10 cellular contexts compared by ENCODE assay signal in the genomic region with DNA sequence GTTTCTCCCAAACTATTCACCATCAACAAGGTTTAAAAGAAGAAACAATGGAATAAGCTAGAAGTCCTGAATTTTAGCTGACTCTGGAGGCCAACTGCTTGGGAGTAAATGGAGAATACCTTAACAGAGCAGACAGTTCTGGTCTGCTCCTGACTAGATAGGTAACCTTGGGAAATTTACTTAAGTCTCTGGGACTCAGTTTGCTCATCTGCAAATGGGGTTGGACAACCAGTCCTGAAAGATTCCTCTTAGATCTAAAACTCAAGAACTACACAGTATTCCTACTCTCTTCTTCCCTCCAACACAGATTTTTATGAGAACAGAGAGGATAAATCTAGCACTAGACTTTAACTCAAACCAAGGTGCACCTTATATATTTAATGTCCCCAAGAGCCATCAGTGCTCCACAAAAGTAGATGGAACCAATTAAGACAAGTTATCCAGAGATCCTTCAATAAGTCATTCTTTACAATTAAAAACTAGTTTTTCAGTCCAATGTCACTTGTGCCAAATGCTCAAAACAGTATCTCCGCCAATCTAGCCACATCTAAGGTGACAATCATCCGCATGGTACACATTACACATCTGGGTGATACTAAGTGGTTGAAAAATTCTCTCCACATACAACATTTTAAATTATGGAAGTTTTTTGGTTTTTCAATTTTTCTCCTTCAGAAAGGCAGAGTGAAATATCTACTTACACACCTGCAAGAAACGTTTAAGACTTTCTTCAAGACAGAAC. TPM values are rescaled to one million over a fixed set of nuclear protein-coding genes. Genes with fewer than 3 reads are reported as not detected.
DNase-seq lines count a peak whose midpoint lies in the region; ATAC-seq and TF ChIP-seq lines count a peak whose summit lies in the region.
"Had no signal": no experiment of that assay in that cellular context is flagged by ENCODE, and none has a peak within 500 bp of the region (broad histone marks: within the 10 kb centered on the region; RNA-seq: fewer than 3 reads in every experiment).

No MANE protein-coding gene starts in this region.

- peaks cover 66% of the 10 kb centered on the region for H3K4me1 ChIP-seq in suprapubic skin

- POLR2A ChIA-PET in activated CD4-positive, alpha-beta T cell treated with anti-CD3 and anti-CD28 coated beads for 36 hours (lab: Charles Lee), result interaction anchor here (2.8 kb wide), 1 partner anchor 70 kb away, joined by 17 read pairs; a partner anchor contains a TSS

- TF ChIP-seq EP300 in suprapubic skin (IDR thresholded peaks at IDR 0.05), result no peak

- peaks cover 44% of the 10 kb centered on the region for H3K36me3 Mint-ChIP-seq in activated CD4-positive, alpha-beta T cell treated with anti-CD3 and anti-CD28 coated beads for 36 hours (ENCODE audit: low read depth)
- peaks cover 33% of the 10 kb centered on the region for H3K36me3 Mint-ChIP-seq in activated naive CD8-positive, alpha-beta T cell treated with anti-CD3 and anti-CD28 coated beads for 36 hours

- intact Hi-C loops in activated CD4-positive, alpha-beta T cell treated with anti-CD3 and anti-CD28 coated beads for 36 hours (cut with DNase I, micrococcal nuclease), result loop anchor here (5.0 kb wide), 4 partner anchors 53 to 882 kb away; a partner anchor contains a TSS

- no peaks in the 10 kb centered on the region for H3K27me3 Mint-ChIP-seq in activated CD4-positive, alpha-beta T cell treated with anti-CD3 and anti-CD28 coated beads for 36 hours
- no peaks in the 10 kb centered on the region for H3K27me3 Mint-ChIP-seq in activated naive CD8-positive, alpha-beta T cell treated with anti-CD3 and anti-CD28 coated beads for 36 hours

- peak overlapping the region; percentile 97 for H3K4me3 Mint-ChIP-seq in activated CD4-positive, alpha-beta T cell treated with anti-CD3 and anti-CD28 coated beads for 36 hours
- H3K4me3 Mint-ChIP-seq in activated naive CD8-positive, alpha-beta T cell treated with anti-CD3 and anti-CD28 coated beads for 36 hours, result peak overlapping the region; percentile 85

- no peak for TF ChIP-seq POLR2A in suprapubic skin (IDR thresholded peaks at IDR 0.05)

- no peak for ATAC-seq in activated CD4-positive, alpha-beta T cell treated with anti-CD3 and anti-CD28 coated beads for 36 hours
- ATAC-seq in GM19395 (IDR thresholded peaks at IDR 0.05; ENCODE audit: unreplicated experiment), result no peak
- ATAC-seq in GM19467 (IDR thresholded peaks at IDR 0.05; ENCODE audit: unreplicated experiment), result no peak

- H3K9me3 Mint-ChIP-seq in activated CD4-positive, alpha-beta T cell treated with anti-CD3 and anti-CD28 coated beads for 36 hours (ENCODE audit: low read depth), result no peaks in the 10 kb centered on the region
- no peaks in the 10 kb centered on the region for H3K9me3 Mint-ChIP-seq in activated naive CD8-positive, alpha-beta T cell treated with anti-CD3 and anti-CD28 coated beads for 36 hours

- H3K36me3 ChIP-seq in kidney epithelial cell (ENCODE audit: control insufficient read depth, insufficient read depth, low read length), result no peaks in the 10 kb centered on the region
- H3K36me3 ChIP-seq in suprapubic skin, result peaks cover 8% of the 10 kb centered on the region

- CTCF ChIA-PET in activated CD4-positive, alpha-beta T cell treated with anti-CD3 and anti-CD28 coated beads for 36 hours (lab: Charles Lee), result interaction anchor here (0.6 to 2.7 kb wide), 3 partner anchors 39 to 849 kb away, joined by 3 to 12 read pairs (median 4); a partner anchor contains a TSS

- H3K9me3 ChIP-seq in suprapubic skin, result no peaks in the 10 kb centered on the region

- H3K4me3 ChIP-seq in kidney epithelial cell (ENCODE audit: low read depth, low read length) (peak overlapping the region; percentile 94), suprapubic skin (peak overlapping the region; percentile 91)

- no peak for TF ChIP-seq CTCF in kidney epithelial cell (IDR thresholded peaks at IDR 0.05; ENCODE audit: insufficient read depth, low read length, poor library complexity, severe bottlenecking)
- TF ChIP-seq CTCF in suprapubic skin (IDR thresholded peaks at IDR 0.05), result no peak

- H3K27me3 ChIP-seq in kidney epithelial cell (ENCODE audit: control insufficient read depth, insufficient read depth, low read length) (no peaks in the 10 kb centered on the region), suprapubic skin (no peaks in the 10 kb centered on the region)

- 20% methylated on average over 3 of the region's 3 CpGs for WGBS in suprapubic skin

- DNase-seq in activated CD4-positive, alpha-beta T cell treated with anti-CD3 and anti-CD28 coated beads for 36 hours, result no peak
- DNase-seq in activated CD4-positive, alpha-beta T cell treated with anti-CD3 and anti-CD28 coated beads for 4 hours, result no peak
- no peak for DNase-seq in activated naive CD8-positive, alpha-beta T cell treated with anti-CD3 and anti-CD28 coated beads for 36 hours
- no peak for DNase-seq in kidney epithelial cell (ENCODE audit: low read depth)
- DNase-seq in suprapubic skin (ENCODE audit: low spot score in 2 of 2), result no peak
- DNase-seq in NCI-H748 treated with DMSO at 0.1 percent for 48 hours (lab: John Stamatoyannopoulos, UW), result no peak
- DNase-seq: ACHN; stimulated activated CD4-positive, alpha-beta T cell treated with anti-CD3 and anti-CD28 coated beads, Interleukin-15, amount 100 ng/mL, for 24 hours had no signal

- peaks cover 64% of the 10 kb centered on the region for H3K4me1 Mint-ChIP-seq in activated CD4-positive, alpha-beta T cell treated with anti-CD3 and anti-CD28 coated beads for 36 hours
- peaks cover 58% of the 10 kb centered on the region for H3K4me1 Mint-ChIP-seq in activated naive CD8-positive, alpha-beta T cell treated with anti-CD3 and anti-CD28 coated beads for 36 hours

- H3K27ac ChIP-seq in suprapubic skin, result peak overlapping the region; percentile 3

- H3K27ac Mint-ChIP-seq in activated CD4-positive, alpha-beta T cell treated with anti-CD3 and anti-CD28 coated beads for 36 hours, result peak overlapping the region; percentile 96
- peak overlapping the region; percentile 92 for H3K27ac Mint-ChIP-seq in activated naive CD8-positive, alpha-beta T cell treated with anti-CD3 and anti-CD28 coated beads for 36 hours

RNA-seq across cellular contexts. Expression of a gene that starts 1.5 kb away (rescaled TPM):
- total RNA-seq in activated CD4-positive, alpha-beta T cell treated with anti-CD3 and anti-CD28 coated beads for 36 hours, result 100 to 1,000 TPM; 438 to 449 TPM
- 100 to 1,000 TPM; 414 to 420 TPM for total RNA-seq in activated naive CD8-positive, alpha-beta T cell treated with anti-CD3 and anti-CD28 coated beads for 36 hours
- total RNA-seq in kidney epithelial cell (400 and 501 TPM in 2 replicates), suprapubic skin (100 to 1,000 TPM; 315 to 373 (median 341) TPM)

RNA-seq across cellular contexts. Expression of a gene that starts 1.9 kb away (rescaled TPM):
- total RNA-seq in activated CD4-positive, alpha-beta T cell treated with anti-CD3 and anti-CD28 coated beads for 36 hours, result 1 to 10 TPM; 9.4 TPM
- 10 to 100 TPM; 10.2 to 10.5 TPM for total RNA-seq in activated naive CD8-positive, alpha-beta T cell treated with anti-CD3 and anti-CD28 coated beads for 36 hours
- total RNA-seq in kidney epithelial cell (16.0 and 17.4 TPM in 2 replicates), suprapubic skin (10 to 100 TPM; 10.8 to 25.5 (median 19.6) TPM)

RNA-seq across cellular contexts. Expression of a gene that starts 12.0 kb away (rescaled TPM):
- total RNA-seq in activated CD4-positive, alpha-beta T cell treated with anti-CD3 and anti-CD28 coated beads for 36 hours, result 1 to 10 TPM; 3.6 to 4.1 TPM
- 1 to 10 TPM in 1 of 2 experiments, under 1 TPM in 1; 0.42 to 2.0 TPM for total RNA-seq in activated naive CD8-positive, alpha-beta T cell treated with anti-CD3 and anti-CD28 coated beads for 36 hours
- total RNA-seq in kidney epithelial cell (4.9 and 6.6 TPM in 2 replicates), suprapubic skin (10 to 100 TPM in 1 of 4 donors, 1 to 10 TPM in 3; 2.2 to 17.3 (median 5.0) TPM)

RNA-seq across cellular contexts. Expression of a gene that starts 18.9 kb away (rescaled TPM):
- 10 to 100 TPM in 1 of 2 experiments, 1 to 10 TPM in 1; 9.5 to 12.6 TPM for total RNA-seq in activated CD4-positive, alpha-beta T cell treated with anti-CD3 and anti-CD28 coated beads for 36 hours
- total RNA-seq in activated naive CD8-positive, alpha-beta T cell treated with anti-CD3 and anti-CD28 coated beads for 36 hours, result 1 to 10 TPM; 7.3 to 8.7 TPM
- total RNA-seq in kidney epithelial cell (5.4 and 13.1 TPM in 2 replicates), suprapubic skin (10 to 100 TPM in 2 of 4 donors, 1 to 10 TPM in 2; 4.7 to 11.5 (median 9.1) TPM)

RNA-seq across cellular contexts. Expression of a gene that starts 52.1 kb away (rescaled TPM):
- 100 to 1,000 TPM; 182 to 306 TPM for total RNA-seq in activated CD4-positive, alpha-beta T cell treated with anti-CD3 and anti-CD28 coated beads for 36 hours
- 100 to 1,000 TPM; 237 to 242 TPM for total RNA-seq in activated naive CD8-positive, alpha-beta T cell treated with anti-CD3 and anti-CD28 coated beads for 36 hours
- total RNA-seq in kidney epithelial cell, result 422 and 502 TPM in 2 replicates
- total RNA-seq in suprapubic skin, result 100 to 1,000 TPM; 115 to 130 (median 122) TPM
